ENCODE assay signal across 13 cellular contexts in the genomic region with DNA sequence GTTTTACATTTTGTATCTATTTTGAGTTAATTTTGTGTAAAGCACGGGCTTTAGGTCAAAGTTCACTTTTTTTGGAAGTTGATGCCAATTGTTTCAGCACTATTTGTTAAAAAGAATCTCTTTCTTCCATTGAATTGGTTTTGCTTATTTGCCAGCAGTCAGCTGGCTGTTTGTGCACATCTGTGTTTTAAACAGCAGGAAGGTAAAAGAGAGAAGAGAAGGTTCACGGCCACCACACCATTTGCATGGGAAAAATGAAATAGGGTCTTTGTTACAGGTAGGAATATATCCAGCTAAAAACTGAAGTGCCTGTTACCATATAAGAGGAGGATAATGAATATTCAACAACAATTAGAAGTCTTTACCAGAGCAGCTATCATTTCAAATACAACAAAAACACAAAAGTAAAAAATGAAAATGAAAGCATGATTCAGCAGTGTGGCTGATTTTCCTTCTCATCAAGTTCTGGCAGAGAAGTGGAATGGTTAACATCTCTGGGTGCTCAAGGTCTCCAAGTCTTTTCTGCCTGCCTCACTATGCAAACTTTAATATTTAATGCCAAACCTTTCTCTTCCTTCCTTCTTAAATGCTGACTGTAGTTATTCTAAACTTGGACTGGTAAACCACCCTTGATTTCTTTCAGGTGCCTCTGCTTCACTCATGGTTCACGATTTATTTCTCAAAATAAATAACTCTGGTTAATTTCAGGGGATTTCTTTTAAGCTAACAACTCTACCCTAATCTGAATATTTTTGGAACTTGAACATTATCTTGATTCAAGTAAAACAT.
DNase-seq lines count a peak whose midpoint lies in the region; ATAC-seq, FAIRE-seq and TF ChIP-seq lines count a peak whose summit lies in the region.
"Had no signal": no experiment of that assay in that cellular context is flagged by ENCODE, and none has a peak within 500 bp of the region (broad histone marks: within the 10 kb centered on the region; RNA-seq: fewer than 3 reads in every experiment).

No MANE protein-coding gene starts in this region.

- DNase-seq in GM10266 (ENCODE audit: extremely low spot score) (peak; percentile 3), RCC 7860 (ENCODE audit: low spot score) (no peak), nucleus accumbens (lab: John Stamatoyannopoulos, UW) (no peak), GF-D8 (lab: John Stamatoyannopoulos, UW) (no peak), NCI-H1694 treated with DMSO at 0.1 percent for 48 hours (lab: John Stamatoyannopoulos, UW) (no peak)
- no peak for DNase-seq in activated CD4-positive, alpha-beta T cell treated with anti-CD3 and anti-CD28 coated beads for 48 hours
- DNase-seq: anterior cingulate cortex, Karpas-422, sigmoid colon, T-helper 17 cell, uterus had no signal

- no peak for TF ChIP-seq CTCF in GM10266 (IDR thresholded peaks at IDR 0.05; ENCODE audit: control insufficient read depth, insufficient read depth, low read depth, missing control alignments)

- ATAC-seq in GM19467 (IDR thresholded peaks at IDR 0.05; ENCODE audit: unreplicated experiment) = peak; percentile 31
- ATAC-seq in HG03039 (IDR thresholded peaks at IDR 0.05; ENCODE audit: unreplicated experiment) = peak; percentile 59
- ATAC-seq: T-helper 17 cell had no signal

- peak; percentile 2 for FAIRE-seq in RCC 7860 (lab: Jason Lieb, UNC)
